13 cellular contexts compared by ENCODE assay signal in genomic region chr20:50804453-50805348, GRCh38. TPM values are rescaled to one million over a fixed set of nuclear protein-coding genes. Genes with fewer than 3 reads are reported as not detected.
DNase-seq lines count a peak whose midpoint lies in the region; ATAC-seq and TF ChIP-seq lines count a peak whose summit lies in the region.
"Had no signal": no experiment of that assay in that cellular context is flagged by ENCODE, and none has a peak within 500 bp of the region (broad histone marks: within the 10 kb centered on the region; RNA-seq: fewer than 3 reads in every experiment).

No MANE protein-coding gene starts in this region.

- H3K4me1 Mint-ChIP-seq in T-helper 2 cell treated with Interferon-gamma antibody and Interleukin-4, amounts not matched to agents 5 μg/mL and 100 μg/mL, for 36 hours (ENCODE audit: low read depth), result peaks cover 21% of the 10 kb centered on the region
- H3K4me1 Mint-ChIP-seq in immature natural killer cell, result peaks cover 24% of the 10 kb centered on the region in 2 donors

- H3K4me3 Mint-ChIP-seq in T-helper 2 cell treated with Interferon-gamma antibody and Interleukin-4, amounts not matched to agents 5 μg/mL and 100 μg/mL, for 36 hours, result peak overlapping the region; percentile 54
- H3K4me3 Mint-ChIP-seq in immature natural killer cell, result peak overlapping the region; percentile 75 to 87 (median 77)

- ATAC-seq in GM21619 (IDR thresholded peaks at IDR 0.05; ENCODE audit: unreplicated experiment) (peak; percentile 39), HG03280 (IDR thresholded peaks at IDR 0.05; ENCODE audit: unreplicated experiment) (no peak), GM21723 (IDR thresholded peaks at IDR 0.05; ENCODE audit: unreplicated experiment) (no peak)
- ATAC-seq: left lobe of liver had no signal

- no peaks in the 10 kb centered on the region for H3K36me3 Mint-ChIP-seq in T-helper 2 cell treated with Interferon-gamma antibody and Interleukin-4, amounts not matched to agents 5 μg/mL and 100 μg/mL, for 36 hours (ENCODE audit: low read depth)
- peaks cover 0 to 4% (median 0%) of the 10 kb centered on the region in 3 donors for H3K36me3 Mint-ChIP-seq in immature natural killer cell

- no peaks in the 10 kb centered on the region for H3K27me3 Mint-ChIP-seq in T-helper 2 cell treated with Interferon-gamma antibody and Interleukin-4, amounts not matched to agents 5 μg/mL and 100 μg/mL, for 36 hours (ENCODE audit: low read depth)
- peaks cover 0 to 2% (median 2%) of the 10 kb centered on the region in 3 donors for H3K27me3 Mint-ChIP-seq in immature natural killer cell (ENCODE audit: low read depth in 3 of 3)

- POLR2A ChIA-PET in GM10248 (lab: Yijun Ruan, JAX), result no interaction called here

- no peaks in the 10 kb centered on the region for H3K9me3 Mint-ChIP-seq in T-helper 2 cell treated with Interferon-gamma antibody and Interleukin-4, amounts not matched to agents 5 μg/mL and 100 μg/mL, for 36 hours
- H3K9me3 Mint-ChIP-seq in immature natural killer cell, result no peaks in the 10 kb centered on the region

- TF ChIP-seq CTCF in GM10248 (IDR thresholded peaks at IDR 0.05; ENCODE audit: control extremely low read depth, extremely low read depth, low read depth, missing control alignments), result no peak

- H3K27ac Mint-ChIP-seq in T-helper 2 cell treated with Interferon-gamma antibody and Interleukin-4, amounts not matched to agents 5 μg/mL and 100 μg/mL, for 36 hours, result peak overlapping the region; percentile 89
- peak overlapping the region; percentile 86 to 94 (median 88) for H3K27ac Mint-ChIP-seq in immature natural killer cell

- DNase-seq in GM10248 (ENCODE audit: extremely low spot score), result peak; percentile 48
- no peak for DNase-seq in T-helper 2 cell treated with Interferon-gamma antibody and Interleukin-4, amounts not matched to agents 5 μg/mL and 100 μg/mL, for 36 hours (ENCODE audit: low spot score)
- peak; percentile 32 to 42 (median 41) for DNase-seq in immature natural killer cell
- no peak for DNase-seq in NCI-H1417 (lab: John Stamatoyannopoulos, UW)
- DNase-seq: colonic mucosa, DMS153, foreskin fibroblast, H9, NCI-H446 treated with DMSO at 0.1 percent for 48 hours had no signal

- CTCF ChIA-PET in GM10248 (lab: Yijun Ruan, JAX), result interaction anchor here (0.7 to 2.0 kb wide), 6 partner anchors 10 to 125 kb away, joined by 3 to 16 read pairs (median 4); partner anchors contain the start of gene BCAS4

RNA-seq across cellular contexts. Expression of gene BCAS4, which starts 9.8 kb away (rescaled TPM):
- 10 to 100 TPM; 19.1 to 29.1 (median 24.1) TPM for polyA plus RNA-seq in immature natural killer cell

Comparison
In these comparisons a context has a peak if more than half of its experiments do, and no peak if none do; other contexts are left out.
1. DNase-seq: peak in GM10248 (single experiment) and immature natural killer cell (3 of 3); none in T-helper 2 cell treated with Interferon-gamma antibody and Interleukin-4, amounts not matched to agents 5 μg/mL and 100 μg/mL, for 36 hours (single experiment) and NCI-H1417 (0 of 3).